In genomic region chr13:20340759-20341161, GRCh38 we compare ENCODE assay signal across 11 cellular contexts.
DNase-seq lines count a peak whose midpoint lies in the region; ATAC-seq and TF ChIP-seq lines count a peak whose summit lies in the region.
"Had no signal": no experiment of that assay in that cellular context is flagged by ENCODE, and none has a peak within 500 bp of the region (broad histone marks: within the 10 kb centered on the region; RNA-seq: fewer than 3 reads in every experiment).

No MANE protein-coding gene starts in this region.

- peak overlapping the region in 1 of 12 donors; percentile 6 for H3K4me3 ChIP-seq in heart left ventricle
- H3K4me3 ChIP-seq in aorta (ENCODE audit: low read length in 2 of 2) = no peak overlapping the region

- ATAC-seq in heart left ventricle (peak in 3 of 4 donors; percentile 18 to 48 (median 38)), aorta (ENCODE audit: low FRiP score) (peak; percentile 80)

- peak overlapping the region; percentile 38 for H3K4me3 Mint-ChIP-seq in MCF 10A (ENCODE audit: unreplicated experiment)
- H3K4me3 Mint-ChIP-seq: HFFc6; stimulated activated memory B cell treated with anti-CD40 and anti-IgM and Interleukin-4, amounts not matched to agents 10 μg/mL and 1 μg/mL and 100 μg/mL, for 72 hours had no signal

- H3K27me3 Mint-ChIP-seq in MCF 10A (ENCODE audit: insufficient read depth, unreplicated experiment) = no peaks in the 10 kb centered on the region

- H3K4me1 Mint-ChIP-seq in MCF 10A (ENCODE audit: insufficient read depth, unreplicated experiment) = peaks cover 34% of the 10 kb centered on the region

- peak overlapping the region; percentile 7 for H3K27ac Mint-ChIP-seq in MCF 10A (ENCODE audit: low read depth, unreplicated experiment)
- H3K27ac Mint-ChIP-seq: HFFc6; stimulated activated memory B cell treated with anti-CD40 and anti-IgM and Interleukin-4, amounts not matched to agents 10 μg/mL and 1 μg/mL and 100 μg/mL, for 72 hours had no signal

- H3K9me3 ChIP-seq in heart left ventricle (no peaks in the 10 kb centered on the region), aorta (ENCODE audit: control insufficient read depth, low read length) (no peaks in the 10 kb centered on the region)

- H3K4me1 ChIP-seq in heart left ventricle (peaks cover 0 to 12% (median 0%) of the 10 kb centered on the region in 12 donors), aorta (ENCODE audit: control insufficient read depth in 1 of 2, insufficient read depth in 2 of 2, low read length in 2 of 2) (no peaks in the 10 kb centered on the region)

- H3K36me3 ChIP-seq in heart left ventricle (no peaks in the 10 kb centered on the region), aorta (ENCODE audit: control insufficient read depth in 1 of 2, insufficient read depth in 2 of 2, low read length in 1 of 2) (no peaks in the 10 kb centered on the region)

- no peak overlapping the region for H3K27ac ChIP-seq in heart left ventricle
- no peak overlapping the region for H3K27ac ChIP-seq in aorta (ENCODE audit: low read depth in 1 of 2, low read length in 2 of 2)

- no peaks in the 10 kb centered on the region for H3K9me3 Mint-ChIP-seq in MCF 10A (ENCODE audit: unreplicated experiment)
- H3K9me3 Mint-ChIP-seq: HFFc6; stimulated activated memory B cell treated with anti-CD40 and anti-IgM and Interleukin-4, amounts not matched to agents 10 μg/mL and 1 μg/mL and 100 μg/mL, for 72 hours had no signal

- CTCF ChIA-PET in MCF 10A (lab: Yijun Ruan, JAX) = no interaction called here

- WGBS in heart left ventricle, 4 donors = 56 to 77% (median 62%) methylated on average over 5 to 10 of the region's 10 CpGs
- 44 to 52% methylated on average over 10 of the region's 10 CpGs for WGBS in aorta, 2 donors

- H3K36me3 Mint-ChIP-seq in MCF 10A (ENCODE audit: insufficient read depth, unreplicated experiment) = peaks cover 4% of the 10 kb centered on the region
- H3K36me3 Mint-ChIP-seq: stimulated activated memory B cell treated with anti-CD40 and anti-IgM and Interleukin-4, amounts not matched to agents 10 μg/mL and 1 μg/mL and 100 μg/mL, for 72 hours had no signal

- TF ChIP-seq CTCF in heart left ventricle (IDR thresholded peaks at IDR 0.05) (no peak), MCF 10A (IDR thresholded peaks at IDR 0.05; ENCODE audit: unreplicated experiment) (no peak)

- intact Hi-C loops in heart left ventricle (cut with DNase I) (no loop called here), cardiac septum (cut with DNase I) (no loop called here), MCF 10A (cut with micrococcal nuclease) (no loop called here), aorta (cut with DNase I) (no loop called here)

- no TSS peak for BruUV-seq in MCF 10A (replicated peaks; lab: Mats Ljungman, UMichigan)

- TF ChIP-seq POLR2A in heart left ventricle (IDR thresholded peaks at IDR 0.05) = no peak

- POLR2A ChIA-PET in MCF 10A (lab: Yijun Ruan, JAX) = interaction anchor here (1.0 kb wide), 1 partner anchor 10 kb away, joined by 3 read pairs; no protein-coding TSS in a partner anchor

- DNase-seq in heart left ventricle (no peak), cardiac septum (ENCODE audit: low spot score) (no peak), MCF 10A (ENCODE audit: unreplicated experiment) (peak; percentile 83), iPS-NIHi11 (ENCODE audit: low spot score) (peak; percentile 43), aorta (peak; percentile 65 to 78), COLO668 (lab: John Stamatoyannopoulos, UW; ENCODE audit: unreplicated experiment) (no peak), GM19240 (ENCODE audit: insufficient read length, low spot score) (no peak), NCI-H146 treated with DMSO at 0.1 percent for 48 hours (lab: John Stamatoyannopoulos, UW; ENCODE audit: unreplicated experiment) (no peak)
- DNase-seq: HFFc6, NCI-H226 had no signal

- H3K27me3 ChIP-seq in heart left ventricle (peaks cover 0 to 8% (median 0%) of the 10 kb centered on the region in 9 donors), aorta (ENCODE audit: control insufficient read depth in 1 of 2, insufficient read depth in 2 of 2, low read length in 1 of 2) (no peaks in the 10 kb centered on the region)

Comparison
In these comparisons a context has a peak if more than half of its experiments do, and no peak if none do; other contexts are left out.
1. DNase-seq: peak in MCF 10A (single experiment), iPS-NIHi11 (single experiment) and aorta (2 of 2); none in heart left ventricle (0 of 5), cardiac septum (single experiment), COLO668 (single experiment), GM19240 (single experiment) and NCI-H146 treated with DMSO at 0.1 percent for 48 hours (single experiment).